In genomic region chr2:195119231-195119630, GRCh38 we compare ENCODE assay signal across 27 cellular contexts.
"Had no signal": no experiment of that assay in that cellular context is flagged by ENCODE, and none has a peak within 500 bp of the region (broad histone marks: within the 10 kb centered on the region; RNA-seq: fewer than 3 reads in every experiment).

No MANE protein-coding gene starts in this region.

- H3K9me3 ChIP-seq: suprapubic skin, testis, thoracic aorta, thyroid gland, tibial artery, tibial nerve, transverse colon, upper lobe of left lung, upper lobe of right lung, uterus, vagina had no signal

- H3K27ac ChIP-seq: stomach, suprapubic skin, testis, thoracic aorta, thyroid gland, tibial artery, tibial nerve, transverse colon, upper lobe of left lung, upper lobe of right lung, uterus, vagina had no signal

- DNase-seq: stimulated activated CD4-positive, alpha-beta T cell treated with anti-CD3 and anti-CD28 coated beads, Interleukin-2, amount 100 ng/mL, for 48 hours; stimulated activated CD4-positive, alpha-beta T cell treated with anti-CD3 and anti-CD28 coated beads, Interleukin-4, amount 100 ng/mL, for 1 hour; stimulated activated CD4-positive, alpha-beta T cell treated with anti-CD3 and anti-CD28 coated beads, Interleukin-4, amount 100 ng/mL, for 24 hours; stimulated activated CD4-positive, alpha-beta T cell treated with anti-CD3 and anti-CD28 coated beads, Interleukin-4, amount 100 ng/mL, for 4 hours; stimulated activated CD8-positive, alpha-beta memory T cell treated with anti-CD3 and anti-CD28 coated beads, Interleukin-4, amount 100 ng/mL, for 48 hours; stimulated activated naive B cell treated with anti-CD40 and anti-IgM and Interleukin-4, amounts not matched to agents 10 μg/mL and 1 μg/mL and 100 μg/mL, for 72 hours; stimulated activated naive CD4-positive, alpha-beta T cell; stimulated activated naive CD4-positive, alpha-beta T cell treated with Interleukin-2 at 50 U/mL for 16 hours; stimulated activated naive CD8-positive, alpha-beta T cell treated with anti-CD3 and anti-CD28 coated beads, Interleukin-15, amount 100 ng/mL, for 72 hours; stimulated activated naive CD8-positive, alpha-beta T cell treated with anti-CD3 and anti-CD28 coated beads, Interleukin-15, Interleukin-2, amounts not matched to agents 100 U/mL and 50 U/mL, for 24 hours; stomach; substantia nigra; testis; thyroid gland; tibial artery; transverse colon; trophoblast cell; upper lobe of left lung; upper lobe of right lung; uterus had no signal

- FAIRE-seq: urothelium cell line had no signal

- ATAC-seq: stimulated activated effector memory CD8-positive, alpha-beta T cell treated with anti-CD3 and anti-CD28 coated beads, Interleukin-12 subunit alpha, Interleukin-12 subunit beta, amount 100 ng/mL, for 72 hours; stimulated activated memory B cell treated with anti-CD40 and anti-IgM and Interleukin-4, amounts not matched to agents 10 μg/mL and 1 μg/mL and 100 μg/mL, for 72 hours; stimulated activated naive B cell treated with anti-CD40 and anti-IgM and Interleukin-4, amounts not matched to agents 10 μg/mL and 1 μg/mL and 100 μg/mL, for 72 hours; stimulated activated naive CD8-positive, alpha-beta T cell treated with anti-CD3 and anti-CD28 coated beads, Interleukin-15, amount 100 ng/mL, for 72 hours; stimulated activated naive CD8-positive, alpha-beta T cell treated with anti-CD3 and anti-CD28 coated beads, Interleukin-15, Interleukin-2, amounts not matched to agents 100 U/mL and 50 U/mL, for 24 hours; upper lobe of right lung had no signal

- H3K4me3 ChIP-seq: stomach, suprapubic skin, testis, thoracic aorta, thyroid gland, tibial artery, tibial nerve, transverse colon, upper lobe of left lung, upper lobe of right lung, uterus, vagina had no signal

- H3K27me3 ChIP-seq: stomach, suprapubic skin, testis, thyroid gland, tibial artery, tibial nerve, transverse colon, upper lobe of left lung, upper lobe of right lung, uterus, vagina had no signal

- H3K4me1 ChIP-seq: stomach, suprapubic skin, testis, thyroid gland, tibial artery, tibial nerve, transverse colon, upper lobe of left lung, upper lobe of right lung, uterus, vagina had no signal

- H3K36me3 ChIP-seq: stomach, suprapubic skin, thoracic aorta, thyroid gland, tibial artery, tibial nerve, transverse colon, upper lobe of left lung, upper lobe of right lung, uterus, vagina had no signal
